In the genomic region with DNA sequence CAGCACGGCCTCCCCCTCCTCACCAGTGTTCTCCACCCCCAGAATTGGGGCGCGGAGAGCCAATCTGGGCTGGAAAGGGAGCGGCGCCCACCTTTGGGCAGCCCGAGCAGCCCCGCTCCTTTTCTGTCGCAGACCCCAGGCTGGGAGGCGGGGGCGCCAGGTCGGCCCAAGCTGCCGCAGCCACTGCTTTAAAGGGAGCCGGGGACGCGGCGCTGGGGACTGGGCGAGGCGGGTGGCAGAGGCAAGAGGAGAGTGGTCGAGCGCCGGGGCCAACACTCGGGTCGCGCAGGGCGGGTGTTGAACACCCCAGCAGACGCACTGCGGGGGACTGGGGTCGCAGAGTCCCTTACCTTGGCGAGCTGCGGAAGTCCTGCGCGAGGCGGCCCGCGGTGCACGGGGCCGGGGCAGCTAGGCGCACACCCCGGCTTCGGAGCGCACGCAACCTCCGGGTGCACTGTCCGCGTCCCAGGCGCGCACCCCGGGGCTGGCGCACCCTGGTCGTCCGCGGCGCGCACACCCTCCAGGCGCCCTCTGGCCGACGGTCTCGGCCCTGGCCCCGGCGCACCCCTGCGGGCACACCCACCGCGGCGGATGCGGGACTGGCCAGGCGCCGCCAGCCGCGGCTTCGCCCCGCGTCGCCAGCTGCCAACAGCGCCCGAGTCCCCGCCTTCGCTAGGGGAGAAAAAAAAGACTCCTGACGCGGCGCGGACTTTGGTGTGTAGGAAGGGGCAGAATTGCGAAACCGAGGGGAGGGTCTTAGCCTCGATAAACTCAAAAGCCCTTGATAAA, we compare ENCODE assay signal across 10 cellular contexts. TPM values are rescaled to one million over a fixed set of nuclear protein-coding genes. Genes with fewer than 3 reads are reported as not detected.
DNase-seq lines count a peak whose midpoint lies in the region; ATAC-seq, FAIRE-seq and TF ChIP-seq lines count a peak whose summit lies in the region.
"Had no signal": no experiment of that assay in that cellular context is flagged by ENCODE, and none has a peak within 500 bp of the region (broad histone marks: within the 10 kb centered on the region; RNA-seq: fewer than 3 reads in every experiment).

A gene (minus strand): TSS at position 679 of the 789 bp plus-strand sequence. CDS start 37,870 bp downstream, outside the sequence.

- TF ChIP-seq POLR2A in body of pancreas (IDR thresholded peaks at IDR 0.05) (peak in 2 of 3 donors; percentile 11 to 16), HepG2 (IDR thresholded peaks at IDR 0.05; ENCODE audit: insufficient read depth in 1 of 2, low read depth in 2 of 2, low read length in 2 of 2) (peak in 1 of 2 experiments; percentile 57; a peak in 1 of 4 replicates), stomach (IDR thresholded peaks at IDR 0.05) (no peak)

- peak within 1 kb of the TSS; percentile 93 for H3K4me2 ChIP-seq in HepG2 (ENCODE audit: low read depth, low read length)

- H4K20me1 ChIP-seq in HepG2 (ENCODE audit: insufficient read depth, low read length) = no peaks in the 10 kb centered on the region

- H3K4me3 ChIP-seq in body of pancreas (peak within 1 kb of the TSS; percentile 29 to 56), HepG2 (replicated peaks in 1 of 3; ENCODE audit: insufficient read depth in 1 of 3, low read depth in 2 of 3, low read length in 3 of 3) (peak within 1 kb of the TSS; percentile 90 to 96 (median 93)), stomach (peak within 1 kb of the TSS; percentile 51 to 67 (median 54))

- in situ Hi-C loops in HepG2 (cut with HindIII; ENCODE audit: extremely low pct_ligation_motif_present, low pct_unique_long_range_greater_than_20kb) = no loop called here

- H3K9me3 ChIP-seq in body of pancreas (no peaks in the 10 kb centered on the region), HepG2 (ENCODE audit: low read length) (no peaks in the 10 kb centered on the region), stomach (no peaks in the 10 kb centered on the region)

- H3K27me3 Mint-ChIP-seq in activated CD4-positive, alpha-beta memory T cell treated with anti-CD3 and anti-CD28 coated beads for 36 hours = peaks cover 36% of the 10 kb centered on the region

- peak within 1 kb of the TSS; percentile 70 for H3K9ac ChIP-seq in HepG2 (ENCODE audit: insufficient read depth, low read depth, low read length)

- no peak within 1 kb of the TSS for H3K4me3 Mint-ChIP-seq in activated CD4-positive, alpha-beta memory T cell treated with anti-CD3 and anti-CD28 coated beads for 36 hours

- intact Hi-C loops in body of pancreas (cut with DNase I) = no loop called here
- intact Hi-C loops in HepG2 (cut with micrococcal nuclease; ENCODE audit: unreplicated experiment) = loop anchor here (2.0 kb wide), 1 partner anchor 88 kb away; no protein-coding TSS in a partner anchor
- intact Hi-C loops in stomach (cut with DNase I; ENCODE audit: low total_unique reads) = no loop called here
- intact Hi-C loops in activated CD4-positive, alpha-beta memory T cell treated with anti-CD3 and anti-CD28 coated beads for 36 hours (cut with micrococcal nuclease) = no loop called here

- POLR2A ChIA-PET in HepG2 (lab: Yijun Ruan, JAX) = interaction anchor here (0.7 to 2.2 kb wide), 5 partner anchors 12 to 117 kb away, joined by 3 to 12 read pairs (median 5); no protein-coding TSS in a partner anchor
- POLR2A ChIA-PET in activated CD4-positive, alpha-beta memory T cell treated with anti-CD3 and anti-CD28 coated beads for 36 hours (lab: Charles Lee) = no interaction called here

- no peak within 1 kb of the TSS for H3K27ac Mint-ChIP-seq in activated CD4-positive, alpha-beta memory T cell treated with anti-CD3 and anti-CD28 coated beads for 36 hours

- BruUV-seq in HepG2 (replicated peaks; lab: Mats Ljungman, UMichigan) = no TSS peak

- H3K27me3 ChIP-seq in body of pancreas = no peaks in the 10 kb centered on the region
- H3K27me3 ChIP-seq in HepG2 (ENCODE audit: control insufficient read depth in 1 of 2, insufficient read depth in 2 of 2, low read length in 2 of 2) = no peaks in the 10 kb centered on the region
- H3K27me3 ChIP-seq in stomach = peaks cover 0 to 42% (median 12%) of the 10 kb centered on the region in 3 donors

- DNase-seq in NCI-H146 (lab: John Stamatoyannopoulos, UW) (peak; percentile 39), NCI-H146 treated with DMSO at 0.1 percent for 48 hours (lab: John Stamatoyannopoulos, UW; ENCODE audit: unreplicated experiment) (no peak), body of pancreas (peak; percentile 46 to 70 (median 55)), HepG2 (ENCODE audit: low spot score) (peak; percentile 77), stomach (peak; percentile 28)
- DNase-seq in activated CD4-positive, alpha-beta memory T cell treated with anti-CD3 and anti-CD28 coated beads for 36 hours = no peak
- DNase-seq: activated T-cell treated with anti-CD3 and anti-CD28 coated beads for 4 hours, hippocampal formation had no signal

- 0% methylated on average over 45 to 82 of the region's 84 CpGs for WGBS in body of pancreas, 2 donors
- under 1% methylated on average over 30 of the region's 84 CpGs for WGBS in HepG2 (ENCODE audit: low lambda C conversion rate)
- 1 to 4% (median 1%) methylated on average over 25 to 84 of the region's 84 CpGs for WGBS in stomach, 5 donors

- H3K36me3 ChIP-seq in body of pancreas (replicated peaks in 1 of 2; ENCODE audit: insufficient read depth in 1 of 2, low read depth in 2 of 2) (no peaks in the 10 kb centered on the region), HepG2 (replicated peaks in 1 of 2; ENCODE audit: control insufficient read depth in 1 of 2, insufficient read depth in 2 of 2, low read length in 2 of 2) (no peaks in the 10 kb centered on the region; a peak in 2 of 5 replicates), stomach (no peaks in the 10 kb centered on the region)

- H2AFZ ChIP-seq in HepG2 (ENCODE audit: low read length) = no peak within 1 kb of the TSS

- H3K27ac ChIP-seq in body of pancreas (peak within 1 kb of the TSS; percentile 58 to 83 (median 74)), HepG2 (ENCODE audit: extremely low read length, insufficient read depth, low read length) (peak within 1 kb of the TSS; percentile 62), stomach (peak within 1 kb of the TSS in 2 of 5 donors; percentile 58)

- no peaks in the 10 kb centered on the region for H3K9me3 Mint-ChIP-seq in activated CD4-positive, alpha-beta memory T cell treated with anti-CD3 and anti-CD28 coated beads for 36 hours

- TF ChIP-seq CTCF in body of pancreas (IDR thresholded peaks at IDR 0.05) = peak in 2 of 7 experiments; percentile 16 to 35
- no peak; the same call in 1 of the 2 replicates for TF ChIP-seq CTCF in HepG2 (CRISPR knock-in tag; IDR thresholded peaks at IDR 0.05)
- no peak for TF ChIP-seq CTCF in stomach (IDR thresholded peaks at IDR 0.05)

- H3K4me1 Mint-ChIP-seq in activated CD4-positive, alpha-beta memory T cell treated with anti-CD3 and anti-CD28 coated beads for 36 hours (ENCODE audit: low read depth) = no peaks in the 10 kb centered on the region

- peak; percentile 65 for ATAC-seq in body of pancreas
- peak; percentile 77 for ATAC-seq in HepG2
- ATAC-seq in HG02970 (IDR thresholded peaks at IDR 0.05; ENCODE audit: low FRiP score, unreplicated experiment) = no peak
- no peak for ATAC-seq in GM21717 (IDR thresholded peaks at IDR 0.05; ENCODE audit: unreplicated experiment)

- CTCF ChIA-PET in HepG2 (lab: Yijun Ruan, JAX; ENCODE audit: low intra/inter-chr PET ratio, low total read pairs) = no interaction called here
- CTCF ChIA-PET in activated CD4-positive, alpha-beta memory T cell treated with anti-CD3 and anti-CD28 coated beads for 36 hours (lab: Charles Lee) = no interaction called here

- FAIRE-seq in HepG2 (lab: Jason Lieb, UNC) = peak; percentile 8

- no peaks in the 10 kb centered on the region for H3K36me3 Mint-ChIP-seq in activated CD4-positive, alpha-beta memory T cell treated with anti-CD3 and anti-CD28 coated beads for 36 hours

- TF ChIP-seq RAD21 in HepG2 (CRISPR knock-in tag; IDR thresholded peaks at IDR 0.05) = peak; percentile 63

- TF ChIP-seq EP300 in HepG2 (IDR thresholded peaks at IDR 0.05; ENCODE audit: low read depth in 2 of 2, low read length in 2 of 2) = peak in 1 of 2 experiments; percentile 50; a peak in 1 of 4 replicates
- TF ChIP-seq EP300 in HepG2 (CRISPR knock-in tag; IDR thresholded peaks at IDR 0.05; ENCODE audit: borderline replicate concordance) = no peak
- no peak for TF ChIP-seq EP300 in stomach (IDR thresholded peaks at IDR 0.05)

- H3K79me2 ChIP-seq in HepG2 (ENCODE audit: insufficient read depth, low read length) = peaks cover 44% of the 10 kb centered on the region

- H3K4me1 ChIP-seq in body of pancreas = peaks cover 27% of the 10 kb centered on the region
- H3K4me1 ChIP-seq in HepG2 (ENCODE audit: insufficient read depth, low read length) = peaks cover 75% of the 10 kb centered on the region
- H3K4me1 ChIP-seq in stomach = peaks cover 10 to 17% (median 14%) of the 10 kb centered on the region in 4 donors

TF ChIP-seq in HepG2, 621 proteins besides CTCF, POLR2A, EP300 and RAD21 (continues in another document):
- TF ChIP-seq ZNF891 (CRISPR knock-in tag; IDR thresholded peaks at IDR 0.05) = no peak

RNA-seq across cellular contexts. Expression of the gene that starts here (rescaled TPM):
- total RNA-seq in body of pancreas (10 to 100 TPM in 1 of 2 donors, 1 to 10 TPM in 1; 9.1 to 23.7 TPM), HepG2 (2016; rRNA removed; fragmentation: Illumina TruSeq; extraction: Trizol) (25.7 and 28.8 TPM in 2 replicates), stomach (1 to 10 TPM in 3 of 5 donors, not detected in 2; 2.5 to 3.9 (median 3.2) TPM)
- total RNA-seq in HepG2 (2016; cell fraction: cytosol; rRNA removed; fragmentation: Illumina TruSeq; extraction: Trizol; ENCODE audit: low read depth) = 8.0 and 8.5 TPM in 2 replicates
- 25.9 and 29.8 TPM in 2 replicates for total RNA-seq in HepG2 (2016; cell fraction: insoluble cytoplasmic fraction; rRNA removed; fragmentation: Illumina TruSeq; extraction: Trizol)
- 21.3 and 22.4 TPM in 2 replicates for total RNA-seq in HepG2 (2016; cell fraction: membrane; rRNA removed; fragmentation: Illumina TruSeq; extraction: Trizol)
- total RNA-seq in HepG2 (2016; cell fraction: nucleus; rRNA removed; fragmentation: Illumina TruSeq; extraction: Trizol) = 17.2 and 19.3 TPM in 2 replicates
- polyA plus RNA-seq in HepG2 (2011; rRNA removed) (10.9 and 16.1 TPM in 2 replicates), stomach (1 to 10 TPM in 1 of 3 donors, under 1 TPM in 2; 0.31 to 1.5 (median 0.60) TPM)
- polyA plus RNA-seq in HepG2 (2011; cell fraction: cytosol; rRNA removed) = 8.1 and 12.4 TPM in 2 replicates
- polyA plus RNA-seq in HepG2 (2011; cell fraction: nucleus; rRNA removed) = 7.0 and 9.0 TPM in 2 replicates
- polyA plus RNA-seq in HepG2 (2012) = 5.0 and 7.0 TPM in 2 replicates
- 4.5 and 5.1 TPM in 2 replicates for polyA plus RNA-seq in HepG2 (2016; cell fraction: cytosol; fragmentation: Illumina TruSeq; extraction: Trizol; ENCODE audit: low read depth)
- polyA plus RNA-seq in HepG2 (2016; cell fraction: insoluble cytoplasmic fraction; fragmentation: Illumina TruSeq; extraction: Trizol; ENCODE audit: low read depth) = 23.3 and 29.4 TPM in 2 replicates
- 12.8 and 13.9 TPM in 2 replicates for polyA plus RNA-seq in HepG2 (2016; cell fraction: membrane; fragmentation: Illumina TruSeq; extraction: Trizol; ENCODE audit: low read depth)
- 24.3 and 25.9 TPM in 2 replicates for polyA plus RNA-seq in HepG2 (2016; cell fraction: nucleus; fragmentation: Illumina TruSeq; extraction: Trizol; ENCODE audit: insufficient read depth, low read depth)
- 40.6 TPM in 1 of 2 replicates, not detected in the other for polyA minus RNA-seq in HepG2 (2011; rRNA and poly(A)+ RNA removed; ENCODE audit: low replicate concordance)
- polyA minus RNA-seq in HepG2 (2011; cell fraction: cytosol; rRNA and poly(A)+ RNA removed) = 11.2 and 15.2 TPM in 2 replicates
- 13.4 and 15.2 TPM in 2 replicates for polyA minus RNA-seq in HepG2 (2011; cell fraction: nucleus; rRNA and poly(A)+ RNA removed)
- total RNA-seq in activated CD4-positive, alpha-beta memory T cell treated with anti-CD3 and anti-CD28 coated beads for 36 hours = not detected

Comparison
In these comparisons a context has a peak if more than half of its experiments do, and no peak if none do; other contexts are left out.
1. DNase-seq: peak in NCI-H146 (single experiment), body of pancreas (4 of 4), HepG2 (single experiment) and stomach (single experiment); none in NCI-H146 treated with DMSO at 0.1 percent for 48 hours (single experiment) and activated CD4-positive, alpha-beta memory T cell treated with anti-CD3 and anti-CD28 coated beads for 36 hours (single experiment).
2. ATAC-seq: peak in body of pancreas (single experiment) and HepG2 (single experiment); none in HG02970 (single experiment) and GM21717 (single experiment).
3. H3K4me3 ChIP-seq: peak in every context shown above with its lines; median percentile 93 in HepG2; 54 in stomach; 42 in body of pancreas.
4. POLR2A ChIP-seq: peak in body of pancreas (2 of 3); none in stomach (0 of 4).